Comparison of ENCODE assay signal across 6 cellular contexts in the genomic region with DNA sequence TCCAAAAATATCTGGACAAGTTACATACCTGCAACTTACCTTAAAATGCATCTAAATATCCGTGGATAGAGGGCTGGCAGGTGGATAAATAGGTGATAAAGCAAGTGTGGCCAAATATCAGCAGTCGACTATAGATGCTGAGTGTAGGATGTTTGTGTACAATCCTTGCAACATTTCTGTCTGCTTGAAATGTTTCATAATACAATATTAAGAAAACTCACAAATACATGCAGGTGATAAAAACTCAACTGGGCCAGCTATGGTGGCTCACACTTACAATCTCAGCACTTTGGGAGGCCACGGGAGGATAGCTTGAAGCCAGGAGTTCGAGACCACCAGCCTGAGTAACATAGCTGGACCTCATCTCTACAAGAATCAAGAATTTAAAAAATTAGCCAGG. TPM values are rescaled to one million over a fixed set of nuclear protein-coding genes. Genes with fewer than 3 reads are reported as not detected.
"Had no signal": no experiment of that assay in that cellular context is flagged by ENCODE, and none has a peak within 500 bp of the region (broad histone marks: within the 10 kb centered on the region; RNA-seq: fewer than 3 reads in every experiment).

No MANE protein-coding gene starts in this region.

- DNase-seq: IMR-90, KBM-7, KG1 had no signal

- H3K4me3 ChIP-seq: K562 had no signal

- H3K27ac ChIP-seq: HL-60 had no signal

RNA-seq across cellular contexts. Expression of gene ACTA1, which starts 41.0 kb away (rescaled TPM):
- polyA plus RNA-seq: IgD-negative memory B cell, IMR-90 had no signal
